ENCODE assay signal across 1 cellular context in genomic region chr17:21239680-21240374, GRCh38.
TF ChIP-seq lines count a peak whose summit lies in the region.

No MANE protein-coding gene starts in this region.

TF ChIP-seq in H1, 55 proteins besides CTCF, POLR2A, EP300 and RAD21 (continued from another document):
- TF ChIP-seq, protein P1, sequence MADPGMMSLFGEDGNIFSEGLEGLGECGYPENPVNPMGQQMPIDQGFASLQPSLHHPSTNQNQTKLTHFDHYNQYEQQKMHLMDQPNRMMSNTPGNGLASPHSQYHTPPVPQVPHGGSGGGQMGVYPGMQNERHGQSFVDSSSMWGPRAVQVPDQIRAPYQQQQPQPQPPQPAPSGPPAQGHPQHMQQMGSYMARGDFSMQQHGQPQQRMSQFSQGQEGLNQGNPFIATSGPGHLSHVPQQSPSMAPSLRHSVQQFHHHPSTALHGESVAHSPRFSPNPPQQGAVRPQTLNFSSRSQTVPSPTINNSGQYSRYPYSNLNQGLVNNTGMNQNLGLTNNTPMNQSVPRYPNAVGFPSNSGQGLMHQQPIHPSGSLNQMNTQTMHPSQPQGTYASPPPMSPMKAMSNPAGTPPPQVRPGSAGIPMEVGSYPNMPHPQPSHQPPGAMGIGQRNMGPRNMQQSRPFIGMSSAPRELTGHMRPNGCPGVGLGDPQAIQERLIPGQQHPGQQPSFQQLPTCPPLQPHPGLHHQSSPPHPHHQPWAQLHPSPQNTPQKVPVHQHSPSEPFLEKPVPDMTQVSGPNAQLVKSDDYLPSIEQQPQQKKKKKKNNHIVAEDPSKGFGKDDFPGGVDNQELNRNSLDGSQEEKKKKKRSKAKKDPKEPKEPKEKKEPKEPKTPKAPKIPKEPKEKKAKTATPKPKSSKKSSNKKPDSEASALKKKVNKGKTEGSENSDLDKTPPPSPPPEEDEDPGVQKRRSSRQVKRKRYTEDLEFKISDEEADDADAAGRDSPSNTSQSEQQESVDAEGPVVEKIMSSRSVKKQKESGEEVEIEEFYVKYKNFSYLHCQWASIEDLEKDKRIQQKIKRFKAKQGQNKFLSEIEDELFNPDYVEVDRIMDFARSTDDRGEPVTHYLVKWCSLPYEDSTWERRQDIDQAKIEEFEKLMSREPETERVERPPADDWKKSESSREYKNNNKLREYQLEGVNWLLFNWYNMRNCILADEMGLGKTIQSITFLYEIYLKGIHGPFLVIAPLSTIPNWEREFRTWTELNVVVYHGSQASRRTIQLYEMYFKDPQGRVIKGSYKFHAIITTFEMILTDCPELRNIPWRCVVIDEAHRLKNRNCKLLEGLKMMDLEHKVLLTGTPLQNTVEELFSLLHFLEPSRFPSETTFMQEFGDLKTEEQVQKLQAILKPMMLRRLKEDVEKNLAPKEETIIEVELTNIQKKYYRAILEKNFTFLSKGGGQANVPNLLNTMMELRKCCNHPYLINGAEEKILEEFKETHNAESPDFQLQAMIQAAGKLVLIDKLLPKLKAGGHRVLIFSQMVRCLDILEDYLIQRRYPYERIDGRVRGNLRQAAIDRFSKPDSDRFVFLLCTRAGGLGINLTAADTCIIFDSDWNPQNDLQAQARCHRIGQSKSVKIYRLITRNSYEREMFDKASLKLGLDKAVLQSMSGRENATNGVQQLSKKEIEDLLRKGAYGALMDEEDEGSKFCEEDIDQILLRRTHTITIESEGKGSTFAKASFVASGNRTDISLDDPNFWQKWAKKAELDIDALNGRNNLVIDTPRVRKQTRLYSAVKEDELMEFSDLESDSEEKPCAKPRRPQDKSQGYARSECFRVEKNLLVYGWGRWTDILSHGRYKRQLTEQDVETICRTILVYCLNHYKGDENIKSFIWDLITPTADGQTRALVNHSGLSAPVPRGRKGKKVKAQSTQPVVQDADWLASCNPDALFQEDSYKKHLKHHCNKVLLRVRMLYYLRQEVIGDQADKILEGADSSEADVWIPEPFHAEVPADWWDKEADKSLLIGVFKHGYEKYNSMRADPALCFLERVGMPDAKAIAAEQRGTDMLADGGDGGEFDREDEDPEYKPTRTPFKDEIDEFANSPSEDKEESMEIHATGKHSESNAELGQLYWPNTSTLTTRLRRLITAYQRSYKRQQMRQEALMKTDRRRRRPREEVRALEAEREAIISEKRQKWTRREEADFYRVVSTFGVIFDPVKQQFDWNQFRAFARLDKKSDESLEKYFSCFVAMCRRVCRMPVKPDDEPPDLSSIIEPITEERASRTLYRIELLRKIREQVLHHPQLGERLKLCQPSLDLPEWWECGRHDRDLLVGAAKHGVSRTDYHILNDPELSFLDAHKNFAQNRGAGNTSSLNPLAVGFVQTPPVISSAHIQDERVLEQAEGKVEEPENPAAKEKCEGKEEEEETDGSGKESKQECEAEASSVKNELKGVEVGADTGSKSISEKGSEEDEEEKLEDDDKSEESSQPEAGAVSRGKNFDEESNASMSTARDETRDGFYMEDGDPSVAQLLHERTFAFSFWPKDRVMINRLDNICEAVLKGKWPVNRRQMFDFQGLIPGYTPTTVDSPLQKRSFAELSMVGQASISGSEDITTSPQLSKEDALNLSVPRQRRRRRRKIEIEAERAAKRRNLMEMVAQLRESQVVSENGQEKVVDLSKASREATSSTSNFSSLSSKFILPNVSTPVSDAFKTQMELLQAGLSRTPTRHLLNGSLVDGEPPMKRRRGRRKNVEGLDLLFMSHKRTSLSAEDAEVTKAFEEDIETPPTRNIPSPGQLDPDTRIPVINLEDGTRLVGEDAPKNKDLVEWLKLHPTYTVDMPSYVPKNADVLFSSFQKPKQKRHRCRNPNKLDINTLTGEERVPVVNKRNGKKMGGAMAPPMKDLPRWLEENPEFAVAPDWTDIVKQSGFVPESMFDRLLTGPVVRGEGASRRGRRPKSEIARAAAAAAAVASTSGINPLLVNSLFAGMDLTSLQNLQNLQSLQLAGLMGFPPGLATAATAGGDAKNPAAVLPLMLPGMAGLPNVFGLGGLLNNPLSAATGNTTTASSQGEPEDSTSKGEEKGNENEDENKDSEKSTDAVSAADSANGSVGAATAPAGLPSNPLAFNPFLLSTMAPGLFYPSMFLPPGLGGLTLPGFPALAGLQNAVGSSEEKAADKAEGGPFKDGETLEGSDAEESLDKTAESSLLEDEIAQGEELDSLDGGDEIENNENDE (IDR thresholded peaks at IDR 0.05; ENCODE audit: insufficient replicate concordance, low read length), result no peak
- TF ChIP-seq ASH2L (IDR thresholded peaks at IDR 0.05; ENCODE audit: low read length) (peak; percentile 54), MAX (IDR thresholded peaks at IDR 0.05) (no peak), YY1 (IDR thresholded peaks at IDR 0.05; ENCODE audit: low read depth, low read length) (no peak), CEBPB (IDR thresholded peaks at IDR 0.05; ENCODE audit: low read depth, low read length) (peak; percentile 23; the same call in 1 of the 2 replicates), POLR2AphosphoS5 (IDR thresholded peaks at IDR 0.05; ENCODE audit: low read depth, low read length) (0 out of 2 replicates have a peak, but pooled peaks have one; percentile 9), RFX5 (IDR thresholded peaks at IDR 0.05; ENCODE audit: borderline replicate concordance, low read depth, low read length) (no peak), SAP30 (IDR thresholded peaks at IDR 0.05; ENCODE audit: insufficient read depth, insufficient replicate concordance, low read length) (no peak), SIN3A (conservative IDR thresholded peaks at IDR 0.05 in 1 of 2, IDR thresholded peaks at IDR 0.05 in 1 of 2; ENCODE audit: low read depth in 1 of 2, low read length in 2 of 2) (no peak)
TF ChIP-seq in H1: peak in this region for 3.
